Comparison of ENCODE assay signal across 8 cellular contexts in genomic region chr13:52450793-52451116, GRCh38. TPM values are rescaled to one million over a fixed set of nuclear protein-coding genes. Genes with fewer than 3 reads are reported as not detected.
DNase-seq lines count a peak whose midpoint lies in the region; ATAC-seq and TF ChIP-seq lines count a peak whose summit lies in the region.

No MANE protein-coding gene starts in this region.

- intact Hi-C loops in activated CD4-positive, alpha-beta T cell treated with anti-CD3 and anti-CD28 coated beads, Interleukin-2, amount 10 ng/mL, durations not matched to agents 24 days and 14 days (cut with micrococcal nuclease): loop anchor here (1.0 to 10.0 kb wide), 8 partner anchors 43 to 866 kb away; partner anchors contain the start of genes ALG11, SUGT1, THSD1 and WDFY2
- intact Hi-C loops in left lung (cut with DNase I): loop anchor here in 1 of 2 donors (5.0 kb wide), 1 partner anchor 108 kb away; no protein-coding TSS in a partner anchor

- DNase-seq in activated CD4-positive, alpha-beta T cell treated with anti-CD3 and anti-CD28 coated beads, Interleukin-2, amount 10 ng/mL, durations not matched to agents 24 days and 14 days: no peak
- no peak for DNase-seq in activated CD4-positive, alpha-beta T cell treated with anti-CD3 and anti-CD28 coated beads for 1 hour
- DNase-seq in adipocyte (ENCODE audit: low read depth): no peak
- no peak for DNase-seq in left lung
- no peak for DNase-seq in suprapubic skin (ENCODE audit: low spot score in 2 of 2)
- no peak for DNase-seq in Ammon's horn (ENCODE audit: low spot score)
- no peak for DNase-seq in NCI-H1105 treated with DMSO at 0.1 percent for 48 hours (lab: John Stamatoyannopoulos, UW)

- no peak for TF ChIP-seq POLR2A in suprapubic skin (IDR thresholded peaks at IDR 0.05)

- H3K27me3 ChIP-seq in adipocyte (replicated peaks; ENCODE audit: control insufficient read depth, insufficient read depth, low read length) (no peaks in the 10 kb centered on the region), left lung (no peaks in the 10 kb centered on the region), suprapubic skin (no peaks in the 10 kb centered on the region)

- peaks cover 31% of the 10 kb centered on the region for H3K4me1 ChIP-seq in adipocyte (ENCODE audit: control insufficient read depth, insufficient read depth, low read length)
- H3K4me1 ChIP-seq in left lung: peaks cover 12 to 40% of the 10 kb centered on the region in 2 donors
- peaks cover 60% of the 10 kb centered on the region for H3K4me1 ChIP-seq in suprapubic skin

- H3K4me1 Mint-ChIP-seq in activated CD4-positive, alpha-beta T cell treated with anti-CD3 and anti-CD28 coated beads, Interleukin-2, amount 10 ng/mL, durations not matched to agents 24 days and 14 days: peaks cover 35% of the 10 kb centered on the region

- H3K36me3 Mint-ChIP-seq in activated CD4-positive, alpha-beta T cell treated with anti-CD3 and anti-CD28 coated beads, Interleukin-2, amount 10 ng/mL, durations not matched to agents 24 days and 14 days (ENCODE audit: low read depth): peaks cover 11% of the 10 kb centered on the region

- no peak for TF ChIP-seq EP300 in suprapubic skin (IDR thresholded peaks at IDR 0.05)

- H3K27ac ChIP-seq in left lung: peak overlapping the region; percentile 94 to 99
- no peak overlapping the region for H3K27ac ChIP-seq in suprapubic skin

- H3K4me3 Mint-ChIP-seq in activated CD4-positive, alpha-beta T cell treated with anti-CD3 and anti-CD28 coated beads, Interleukin-2, amount 10 ng/mL, durations not matched to agents 24 days and 14 days: peak overlapping the region; percentile 93

- H3K9me3 Mint-ChIP-seq in activated CD4-positive, alpha-beta T cell treated with anti-CD3 and anti-CD28 coated beads, Interleukin-2, amount 10 ng/mL, durations not matched to agents 24 days and 14 days: no peaks in the 10 kb centered on the region

- H3K9me3 ChIP-seq in adipocyte (ENCODE audit: control insufficient read depth, low read length) (no peaks in the 10 kb centered on the region), left lung (no peaks in the 10 kb centered on the region), suprapubic skin (no peaks in the 10 kb centered on the region)

- H3K27ac Mint-ChIP-seq in activated CD4-positive, alpha-beta T cell treated with anti-CD3 and anti-CD28 coated beads, Interleukin-2, amount 10 ng/mL, durations not matched to agents 24 days and 14 days: peak overlapping the region; percentile 91

- H3K4me3 ChIP-seq in adipocyte (ENCODE audit: low read length) (peak overlapping the region; percentile 88), left lung (peak overlapping the region in 1 of 2 donors; percentile 65), suprapubic skin (peak overlapping the region; percentile 79)

- TF ChIP-seq CTCF in left lung (IDR thresholded peaks at IDR 0.05) (peak; percentile 17 to 55), suprapubic skin (IDR thresholded peaks at IDR 0.05) (peak in 1 of 2 donors; percentile 62)

- H3K36me3 ChIP-seq in adipocyte (ENCODE audit: control insufficient read depth, insufficient read depth, low read length, severe bottlenecking) (no peaks in the 10 kb centered on the region), left lung (no peaks in the 10 kb centered on the region), suprapubic skin (no peaks in the 10 kb centered on the region)

- no peak for ATAC-seq in left lung
- no peak for ATAC-seq in HG03565 (IDR thresholded peaks at IDR 0.05; ENCODE audit: unreplicated experiment)

- H3K27me3 Mint-ChIP-seq in activated CD4-positive, alpha-beta T cell treated with anti-CD3 and anti-CD28 coated beads, Interleukin-2, amount 10 ng/mL, durations not matched to agents 24 days and 14 days: no peaks in the 10 kb centered on the region

- peak overlapping the region; percentile 98 for H3K9ac ChIP-seq in adipocyte (ENCODE audit: low read length)

- 7% methylated on average over 8 of the region's 8 CpGs for WGBS in suprapubic skin

RNA-seq across cellular contexts. Expression of gene VPS36, which starts 0.3 kb away (rescaled TPM):
- 42.0 and 43.0 TPM in 2 replicates for total RNA-seq in activated CD4-positive, alpha-beta T cell treated with anti-CD3 and anti-CD28 coated beads, Interleukin-2, amount 10 ng/mL, durations not matched to agents 24 days and 14 days
- total RNA-seq in left lung (10 to 100 TPM; 41.5 to 45.0 TPM), suprapubic skin (100 to 1,000 TPM in 1 of 4 donors, 10 to 100 TPM in 3; 86.0 to 331 (median 95.2) TPM)

RNA-seq across cellular contexts. Expression of gene CKAP2, which starts 4.5 kb away (rescaled TPM):
- 39.9 and 40.9 TPM in 2 replicates for total RNA-seq in activated CD4-positive, alpha-beta T cell treated with anti-CD3 and anti-CD28 coated beads, Interleukin-2, amount 10 ng/mL, durations not matched to agents 24 days and 14 days
- 10 to 100 TPM in 1 of 2 donors, 1 to 10 TPM in 1; 8.6 to 25.0 TPM for total RNA-seq in left lung
- 10 to 100 TPM; 16.0 to 33.8 (median 24.5) TPM for total RNA-seq in suprapubic skin

RNA-seq across cellular contexts. Expression of gene THSD1, which starts 44.8 kb away (rescaled TPM):
- total RNA-seq in activated CD4-positive, alpha-beta T cell treated with anti-CD3 and anti-CD28 coated beads, Interleukin-2, amount 10 ng/mL, durations not matched to agents 24 days and 14 days: 0.14 and 0.21 TPM in 2 replicates
- 10 to 100 TPM; 10.8 to 16.0 TPM for total RNA-seq in left lung
- 10 to 100 TPM in 2 of 4 donors, 1 to 10 TPM in 2; 4.9 to 17.1 (median 7.9) TPM for total RNA-seq in suprapubic skin
